ENCODE assay signal across 6 cellular contexts in the genomic region with DNA sequence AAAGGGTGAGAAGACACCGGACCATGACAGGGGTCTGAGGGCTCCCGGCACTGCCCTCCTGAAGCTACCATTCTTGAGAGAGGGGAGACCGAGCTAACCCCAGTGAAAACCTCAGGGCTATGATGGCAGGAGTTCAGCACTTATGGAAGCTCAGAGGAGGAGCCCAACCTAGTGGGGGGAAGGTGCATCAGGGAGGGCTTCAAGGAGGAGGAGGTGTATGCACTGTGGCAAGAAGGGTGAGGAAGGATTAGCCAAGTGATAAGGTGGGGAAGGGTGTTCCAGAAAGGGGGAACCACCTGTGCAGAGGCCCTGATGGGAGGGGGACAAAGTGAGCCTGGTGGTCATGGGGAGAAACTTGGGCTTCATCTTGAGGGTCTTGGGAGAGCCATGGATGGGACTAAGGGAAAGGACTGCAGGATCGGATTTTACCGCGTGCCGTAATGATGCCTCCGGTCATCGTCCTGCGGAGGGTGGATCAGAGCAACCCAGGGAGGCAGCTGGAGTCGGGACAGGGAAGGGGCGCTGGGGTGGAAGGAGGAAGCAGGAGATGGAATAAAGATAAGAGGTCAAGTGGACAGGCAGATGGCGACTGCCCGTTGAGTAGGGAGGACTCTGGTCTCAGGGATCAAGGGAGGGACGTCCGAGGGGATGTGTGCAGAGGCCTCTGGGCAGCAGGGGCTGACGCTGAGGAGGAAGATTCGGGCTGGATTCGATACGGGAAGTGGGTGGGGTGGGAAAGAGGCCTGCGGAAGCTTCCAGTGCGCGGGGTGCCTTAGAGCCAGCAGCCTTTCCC. TPM values are rescaled to one million over a fixed set of nuclear protein-coding genes. Genes with fewer than 3 reads are reported as not detected.
DNase-seq lines count a peak whose midpoint lies in the region; FAIRE-seq and TF ChIP-seq lines count a peak whose summit lies in the region.

No MANE protein-coding gene starts in this region.

- no peak overlapping the region for H3K9ac ChIP-seq in endothelial cell of umbilical vein (replicated peaks; ENCODE audit: extremely low read depth, insufficient read depth, low read length)
- peak overlapping the region in 1 of 3 donors; percentile 64 for H3K9ac ChIP-seq in skeletal muscle tissue (ENCODE audit: low read depth in 1 of 3, low read length in 3 of 3)

- H3K36me3 ChIP-seq in endothelial cell of umbilical vein (ENCODE audit: control insufficient read depth in 2 of 2, extremely low read depth in 1 of 2, insufficient read depth in 2 of 2, low read length in 2 of 2) (no peaks in the 10 kb centered on the region), skeletal muscle tissue (ENCODE audit: control insufficient read depth in 3 of 3, insufficient read depth in 3 of 3, low read length in 3 of 3) (no peaks in the 10 kb centered on the region)

- H3K27ac ChIP-seq in endothelial cell of umbilical vein (ENCODE audit: insufficient read depth, low read depth, low read length), result no peak overlapping the region
- no peak overlapping the region for H3K27ac ChIP-seq in skeletal muscle tissue (ENCODE audit: low read depth, low read length)

- TF ChIP-seq CTCF in endothelial cell of umbilical vein (IDR thresholded peaks at IDR 0.05; ENCODE audit: extremely low read depth in 1 of 2, insufficient read depth in 1 of 2, low read depth in 1 of 2, low read length in 2 of 2), result no peak

- no TSS peak for BruUV-seq in endothelial cell of umbilical vein (replicated peaks; lab: Mats Ljungman, UMichigan)

- peaks cover 3% of the 10 kb centered on the region for H3K4me1 ChIP-seq in endothelial cell of umbilical vein (ENCODE audit: control insufficient read depth, extremely low read depth, insufficient read depth, low read length)
- H3K4me1 ChIP-seq in skeletal muscle tissue (ENCODE audit: control insufficient read depth in 3 of 3, insufficient read depth in 3 of 3, low read length in 3 of 3), result peaks cover 4 to 15% (median 12%) of the 10 kb centered on the region in 3 donors

- H3K9me1 ChIP-seq in endothelial cell of umbilical vein (replicated peaks; ENCODE audit: control insufficient read depth, extremely low read depth, insufficient read depth, low read length), result no peaks in the 10 kb centered on the region

- dilution Hi-C loops in endothelial cell of umbilical vein (cut with MboI; ENCODE audit: extremely low pct_ligation_motif_present, low sequenced_read_pairs), result no loop called here

- FAIRE-seq in endothelial cell of umbilical vein (lab: Jason Lieb, UNC), result no peak

- POLR2A ChIA-PET in endothelial cell of umbilical vein (lab: Charles Lee), result interaction anchor here (1.7 kb wide), 1 partner anchor 13 kb away, joined by 7 read pairs; a partner anchor contains a TSS

- TF ChIP-seq POLR2A in endothelial cell of umbilical vein (IDR thresholded peaks at IDR 0.05; ENCODE audit: low read depth, low read length), result no peak

- CTCF ChIA-PET in endothelial cell of umbilical vein (lab: Charles Lee), result interaction anchor here (0.6 to 1.9 kb wide), 3 partner anchors 13 to 540 kb away, joined by 3 to 9 read pairs (median 5); a partner anchor contains a TSS

- H2AFZ ChIP-seq in endothelial cell of umbilical vein (ENCODE audit: low read depth, low read length), result peak overlapping the region; percentile 88

- H3K27me3 ChIP-seq in endothelial cell of umbilical vein (ENCODE audit: control insufficient read depth in 2 of 2, insufficient read depth in 2 of 2, low read length in 2 of 2) (peaks cover 13 to 14% of the 10 kb centered on the region in 2 experiments), skeletal muscle tissue (ENCODE audit: control insufficient read depth in 3 of 3, insufficient read depth in 3 of 3, low read length in 3 of 3) (peaks cover 36 to 53% (median 36%) of the 10 kb centered on the region in 3 donors)

- peak overlapping the region; percentile 68 for H3K4me2 ChIP-seq in endothelial cell of umbilical vein (ENCODE audit: insufficient read depth, low read length)

- intact Hi-C loops in endothelial cell of umbilical vein (cut with micrococcal nuclease), result no loop called here

- H3K4me3 ChIP-seq in endothelial cell of umbilical vein (replicated peaks in 1 of 3; ENCODE audit: insufficient read depth in 1 of 3, low read depth in 1 of 3, low read length in 3 of 3) (peak overlapping the region in 1 of 3 experiments; percentile 23), skeletal muscle tissue (ENCODE audit: low read length in 3 of 3) (peak overlapping the region; percentile 71 to 75 (median 74))

- DNase-seq in OCI-M1 (lab: John Stamatoyannopoulos, UW) (peak; percentile 58), endothelial cell of umbilical vein (ENCODE audit: low read depth, low spot score) (no peak), NCI-H1417 (lab: John Stamatoyannopoulos, UW) (no peak), H4 (ENCODE audit: low spot score) (no peak), nucleus accumbens (lab: John Stamatoyannopoulos, UW) (no peak)

- H3K9me3 ChIP-seq in endothelial cell of umbilical vein (replicated peaks; ENCODE audit: control insufficient read depth, insufficient read depth, low read length) (no peaks in the 10 kb centered on the region), skeletal muscle tissue (ENCODE audit: control insufficient read depth in 3 of 3, low read length in 3 of 3) (no peaks in the 10 kb centered on the region)

- no peaks in the 10 kb centered on the region for H4K20me1 ChIP-seq in endothelial cell of umbilical vein (replicated peaks; ENCODE audit: control insufficient read depth, extremely low read depth, insufficient read depth, low read length)

- no peaks in the 10 kb centered on the region for H3K79me2 ChIP-seq in endothelial cell of umbilical vein (ENCODE audit: control insufficient read depth, insufficient read depth, low read length)

TF ChIP-seq in endothelial cell of umbilical vein, 7 proteins besides CTCF, POLR2A, EP300 and RAD21 (continues in another document):
- TF ChIP-seq POLR2AphosphoS5 (IDR thresholded peaks at IDR 0.05; ENCODE audit: insufficient read depth, low read depth, low read length) (no peak), EZH2 (IDR thresholded peaks at IDR 0.05; ENCODE audit: borderline replicate concordance, low read depth, low read length, severe bottlenecking) (peak; percentile 38)

RNA-seq across cellular contexts. Expression of a gene that starts 13.3 kb away (rescaled TPM):
- 203 and 215 TPM in 2 replicates for total RNA-seq in endothelial cell of umbilical vein
- 543 and 714 TPM in 2 replicates for polyA plus RNA-seq in endothelial cell of umbilical vein
- polyA plus RNA-seq in endothelial cell of umbilical vein (2011; cell fraction: cytosol; rRNA removed), result 460 and 462 TPM in 2 replicates
- 162 and 183 TPM in 2 replicates for polyA plus RNA-seq in endothelial cell of umbilical vein (2011; cell fraction: nucleus; rRNA removed)
- 245 and 272 TPM in 2 replicates for polyA plus RNA-seq in endothelial cell of umbilical vein (2012)
- polyA minus RNA-seq in endothelial cell of umbilical vein, result 310 and 321 TPM in 2 replicates
- polyA minus RNA-seq in endothelial cell of umbilical vein (2011; cell fraction: cytosol; rRNA and poly(A)+ RNA removed), result 81.4 TPM
- polyA minus RNA-seq in endothelial cell of umbilical vein (2011; cell fraction: nucleus; rRNA and poly(A)+ RNA removed), result 52.3 and 55.7 TPM in 2 replicates
- 129 TPM for total RNA-seq in skeletal muscle tissue
- 743 and 838 TPM in 2 replicates for total RNA-seq in H4 (2014; rRNA removed; shearing (Covaris generic))

RNA-seq across cellular contexts. Expression of a gene that starts 25.4 kb away (rescaled TPM):
- 2.2 and 4.2 TPM in 2 replicates for total RNA-seq in endothelial cell of umbilical vein
- polyA plus RNA-seq in endothelial cell of umbilical vein, result 0.77 and 0.81 TPM in 2 replicates
- polyA plus RNA-seq in endothelial cell of umbilical vein (2011; cell fraction: cytosol; rRNA removed), result 0.42 and 0.44 TPM in 2 replicates
- 2.0 and 2.3 TPM in 2 replicates for polyA plus RNA-seq in endothelial cell of umbilical vein (2011; cell fraction: nucleus; rRNA removed)
- polyA plus RNA-seq in endothelial cell of umbilical vein (2012), result 0.60 and 0.64 TPM in 2 replicates
- polyA minus RNA-seq in endothelial cell of umbilical vein, result 2.7 and 3.5 TPM in 2 replicates
- polyA minus RNA-seq in endothelial cell of umbilical vein (2011; cell fraction: cytosol; rRNA and poly(A)+ RNA removed), result not detected
- 2.6 and 3.1 TPM in 2 replicates for polyA minus RNA-seq in endothelial cell of umbilical vein (2011; cell fraction: nucleus; rRNA and poly(A)+ RNA removed)
- 3.1 TPM for total RNA-seq in skeletal muscle tissue
- total RNA-seq in H4 (2014; rRNA removed; shearing (Covaris generic)), result 2.0 TPM in 1 of 2 replicates, not detected in the other

RNA-seq across cellular contexts. Expression of a gene that starts 26.8 kb away (rescaled TPM):
- total RNA-seq in endothelial cell of umbilical vein, result 0.88 and 1.5 TPM in 2 replicates
- 0.39 and 0.73 TPM in 2 replicates for polyA plus RNA-seq in endothelial cell of umbilical vein
- 0.17 and 0.25 TPM in 2 replicates for polyA plus RNA-seq in endothelial cell of umbilical vein (2011; cell fraction: cytosol; rRNA removed)
- polyA plus RNA-seq in endothelial cell of umbilical vein (2011; cell fraction: nucleus; rRNA removed), result 0.32 and 0.36 TPM in 2 replicates
- 1.8 and 1.9 TPM in 2 replicates for polyA plus RNA-seq in endothelial cell of umbilical vein (2012)
- polyA minus RNA-seq in endothelial cell of umbilical vein, result not detected in 2 replicates
- not detected for polyA minus RNA-seq in endothelial cell of umbilical vein (2011; cell fraction: cytosol; rRNA and poly(A)+ RNA removed)
- polyA minus RNA-seq in endothelial cell of umbilical vein (2011; cell fraction: nucleus; rRNA and poly(A)+ RNA removed), result 0.29 TPM in 1 of 2 replicates, not detected in the other
- total RNA-seq in skeletal muscle tissue, result not detected
- 0.08 and 0.14 TPM in 2 replicates for total RNA-seq in H4 (2014; rRNA removed; shearing (Covaris generic))

RNA-seq across cellular contexts. Expression of a gene that starts 27.5 kb away (rescaled TPM):
- total RNA-seq in endothelial cell of umbilical vein (13.5 and 15.7 TPM in 2 replicates), skeletal muscle tissue (not detected)
- polyA plus RNA-seq in endothelial cell of umbilical vein, result 5.7 and 7.0 TPM in 2 replicates
- polyA plus RNA-seq in endothelial cell of umbilical vein (2011; cell fraction: cytosol; rRNA removed), result 5.0 and 6.1 TPM in 2 replicates
- polyA plus RNA-seq in endothelial cell of umbilical vein (2011; cell fraction: nucleus; rRNA removed), result 20.2 and 21.0 TPM in 2 replicates
- polyA plus RNA-seq in endothelial cell of umbilical vein (2012), result 13.2 and 15.7 TPM in 2 replicates
- 5.6 and 7.1 TPM in 2 replicates for polyA minus RNA-seq in endothelial cell of umbilical vein
- 0.20 TPM for polyA minus RNA-seq in endothelial cell of umbilical vein (2011; cell fraction: cytosol; rRNA and poly(A)+ RNA removed)
- polyA minus RNA-seq in endothelial cell of umbilical vein (2011; cell fraction: nucleus; rRNA and poly(A)+ RNA removed), result 11.7 and 12.0 TPM in 2 replicates
- 0.10 and 1.4 TPM in 2 replicates for total RNA-seq in H4 (2014; rRNA removed; shearing (Covaris generic))

RNA-seq across cellular contexts. Expression of a gene that starts 41.4 kb away (rescaled TPM):
- total RNA-seq in endothelial cell of umbilical vein (8.0 and 11.3 TPM in 2 replicates), skeletal muscle tissue (1.6 TPM)
- 7.4 and 7.7 TPM in 2 replicates for polyA plus RNA-seq in endothelial cell of umbilical vein
- polyA plus RNA-seq in endothelial cell of umbilical vein (2011; cell fraction: cytosol; rRNA removed), result 5.3 and 6.1 TPM in 2 replicates
- 4.0 and 4.5 TPM in 2 replicates for polyA plus RNA-seq in endothelial cell of umbilical vein (2011; cell fraction: nucleus; rRNA removed)
- 3.3 and 4.0 TPM in 2 replicates for polyA plus RNA-seq in endothelial cell of umbilical vein (2012)
- 9.5 and 9.9 TPM in 2 replicates for polyA minus RNA-seq in endothelial cell of umbilical vein
- polyA minus RNA-seq in endothelial cell of umbilical vein (2011; cell fraction: cytosol; rRNA and poly(A)+ RNA removed), result not detected
- 1.9 and 3.0 TPM in 2 replicates for polyA minus RNA-seq in endothelial cell of umbilical vein (2011; cell fraction: nucleus; rRNA and poly(A)+ RNA removed)
- total RNA-seq in H4 (2014; rRNA removed; shearing (Covaris generic)), result 0.04 TPM in 1 of 2 replicates, not detected in the other
